12 cellular contexts compared by ENCODE assay signal in genomic region chr11:125264091-125265022, GRCh38.
A peak's percentile ranks its signal among the peaks of the same experiment; 100 is the strongest.
DNase-seq lines count a peak whose midpoint lies in the region; ATAC-seq and TF ChIP-seq lines count a peak whose summit lies in the region.
"Had no signal": no experiment of that assay in that cellular context is flagged by ENCODE, and none has a peak within 500 bp of the region (broad histone marks: within the 10 kb centered on the region; RNA-seq: fewer than 3 reads in every experiment).

No MANE protein-coding gene starts in this region.

- no peaks in the 10 kb centered on the region for H3K36me3 Mint-ChIP-seq in brain
- H3K36me3 Mint-ChIP-seq: stimulated activated naive B cell treated with anti-CD40 and anti-IgM and Interleukin-4, amounts not matched to agents 10 μg/mL and 1 μg/mL and 100 μg/mL, for 72 hours had no signal

- no peak overlapping the region for H3K4me3 ChIP-seq in mesodermal cell (ENCODE audit: extremely low read depth, insufficient read depth, low read length, poor library complexity, severe bottlenecking)
- H3K4me3 ChIP-seq in thyroid gland (replicated peaks in 1 of 3): no peak overlapping the region
- H3K4me3 ChIP-seq in prostate gland: no peak overlapping the region

- H3K27me3 ChIP-seq in thyroid gland (no peaks in the 10 kb centered on the region), prostate gland (replicated peaks; ENCODE audit: insufficient read depth) (no peaks in the 10 kb centered on the region)

- no peaks in the 10 kb centered on the region for H3K27me3 Mint-ChIP-seq in brain

- H3K9me3 Mint-ChIP-seq in brain: no peaks in the 10 kb centered on the region
- H3K9me3 Mint-ChIP-seq: stimulated activated naive B cell treated with anti-CD40 and anti-IgM and Interleukin-4, amounts not matched to agents 10 μg/mL and 1 μg/mL and 100 μg/mL, for 72 hours had no signal

- TF ChIP-seq CTCF in brain (conservative IDR thresholded peaks at IDR 0.05) (no peak), thyroid gland (IDR thresholded peaks at IDR 0.05) (no peak), prostate gland (IDR thresholded peaks at IDR 0.05) (no peak)

- TF ChIP-seq POLR2A in thyroid gland (IDR thresholded peaks at IDR 0.05): no peak
- TF ChIP-seq POLR2A in prostate gland (IDR thresholded peaks at IDR 0.05): no peak

- 87 to 93% methylated on average over 9 to 11 of the region's 14 CpGs for WGBS in mesodermal cell (ENCODE audit: insufficient coverage in 2 of 2), 2 experiments
- 83 to 88% methylated on average over 14 of the region's 14 CpGs for WGBS in thyroid gland, 2 donors
- 88% methylated on average over 14 of the region's 14 CpGs for WGBS in prostate gland

- intact Hi-C loops in thyroid gland (cut with DNase I): no loop called here
- intact Hi-C loops in prostate gland (cut with DNase I): loop anchor here (5.0 kb wide), 1 partner anchor 83 kb away; no protein-coding TSS in a partner anchor

- H3K4me3 Mint-ChIP-seq in brain: peak overlapping the region in 1 of 5 experiments; percentile 60
- H3K4me3 Mint-ChIP-seq: stimulated activated naive B cell treated with anti-CD40 and anti-IgM and Interleukin-4, amounts not matched to agents 10 μg/mL and 1 μg/mL and 100 μg/mL, for 72 hours had no signal

- peaks cover 93% of the 10 kb centered on the region for H3K4me1 Mint-ChIP-seq in brain

- H3K27ac ChIP-seq in mesodermal cell (ENCODE audit: low read depth, low read length, severe bottlenecking): peak overlapping the region; percentile 94
- H3K27ac ChIP-seq in thyroid gland: peak overlapping the region; percentile 47 to 69 (median 66)
- H3K27ac ChIP-seq in prostate gland: no peak overlapping the region
- H3K27ac ChIP-seq: 22Rv1 had no signal

- H3K36me3 ChIP-seq in mesodermal cell (ENCODE audit: control insufficient read depth, insufficient read depth, low read length) (no peaks in the 10 kb centered on the region), thyroid gland (no peaks in the 10 kb centered on the region), prostate gland (no peaks in the 10 kb centered on the region)

- DNase-seq in DMS 273 (lab: John Stamatoyannopoulos, UW; ENCODE audit: unreplicated experiment) (peak; percentile 3), DMS 273 treated with DMSO at 0.1 percent for 48 hours (lab: John Stamatoyannopoulos, UW) (no peak), thyroid gland (no peak), prostate gland (ENCODE audit: low spot score) (no peak), AG08395 (ENCODE audit: low spot score) (no peak)
- DNase-seq: activated CD4-positive, alpha-beta T cell treated with anti-CD3 and anti-CD28 coated beads, Interleukin-2, amount 50 U/mL, for 4 hours; MV-4-11; stimulated activated naive B cell treated with anti-CD40 and anti-IgM and Interleukin-4, amounts not matched to agents 10 μg/mL and 1 μg/mL and 100 μg/mL, for 72 hours had no signal

- ATAC-seq in HG03520 (IDR thresholded peaks at IDR 0.05; ENCODE audit: unreplicated experiment): no peak
- ATAC-seq: stimulated activated naive B cell treated with anti-CD40 and anti-IgM and Interleukin-4, amounts not matched to agents 10 μg/mL and 1 μg/mL and 100 μg/mL, for 72 hours had no signal

- peaks cover 50% of the 10 kb centered on the region for H3K4me1 ChIP-seq in mesodermal cell (ENCODE audit: control insufficient read depth, insufficient read depth, low read length, poor library complexity, severe bottlenecking)
- H3K4me1 ChIP-seq in thyroid gland: peaks cover 43 to 51% of the 10 kb centered on the region in 2 donors
- no peaks in the 10 kb centered on the region for H3K4me1 ChIP-seq in prostate gland (replicated peaks)

- peak overlapping the region in 3 of 5 experiments; percentile 80 to 97 (median 95) for H3K27ac Mint-ChIP-seq in brain
- H3K27ac Mint-ChIP-seq: stimulated activated naive B cell treated with anti-CD40 and anti-IgM and Interleukin-4, amounts not matched to agents 10 μg/mL and 1 μg/mL and 100 μg/mL, for 72 hours had no signal

- H3K9me3 ChIP-seq in mesodermal cell (ENCODE audit: control insufficient read depth, low read length): no peaks in the 10 kb centered on the region
- no peaks in the 10 kb centered on the region for H3K9me3 ChIP-seq in thyroid gland
- H3K9me3 ChIP-seq in prostate gland: no peaks in the 10 kb centered on the region

Comparison
In these comparisons a context has a peak if more than half of its experiments do, and no peak if none do; other contexts are left out.
1. H3K27ac ChIP-seq: peak in mesodermal cell (single experiment) and thyroid gland (3 of 3); none in prostate gland (0 of 2).